ENCODE assay signal across 8 cellular contexts in genomic region chr6:12911387-12911960, GRCh38.
DNase-seq lines count a peak whose midpoint lies in the region; ATAC-seq, FAIRE-seq and TF ChIP-seq lines count a peak whose summit lies in the region.

No MANE protein-coding gene starts in this region.

- no peak overlapping the region for H3K4me3 ChIP-seq in bronchial epithelial cell (ENCODE audit: low read depth, low read length)
- no peak overlapping the region for H3K4me3 ChIP-seq in CD4-positive, alpha-beta memory T cell (ENCODE audit: low read length in 2 of 2)

- TF ChIP-seq CTCF in bronchial epithelial cell (IDR thresholded peaks at IDR 0.05; ENCODE audit: insufficient read depth, low read length, severe bottlenecking) (peak; percentile 39), WTC11 (IDR thresholded peaks at IDR 0.05) (no peak)

- no peaks in the 10 kb centered on the region for H3K9me3 ChIP-seq in CD4-positive, alpha-beta memory T cell (ENCODE audit: control insufficient read depth in 1 of 2, low read length in 2 of 2)

- no peak overlapping the region for H3K27ac ChIP-seq in CD4-positive, alpha-beta memory T cell (ENCODE audit: low read depth, low read length)

- intact Hi-C loops in activated T-helper 2 cell treated with anti-CD3 and anti-CD28 coated beads, Interferon-gamma antibody, Interleukin-2, Interleukin-4, amounts not matched to agents 10 μg/mL and 5 μg/mL and 100 μg/mL, durations not matched to agents 14 hours and 24 hours and 36 hours (cut with micrococcal nuclease): loop anchor here (5.0 kb wide), 1 partner anchor 416 kb away; the partner anchor contains the start of gene TBC1D7
- intact Hi-C loops in CD4-positive, alpha-beta memory T cell (cut with micrococcal nuclease): no loop called here

- no peaks in the 10 kb centered on the region for H3K9me3 Mint-ChIP-seq in WTC11
- no peaks in the 10 kb centered on the region for H3K9me3 Mint-ChIP-seq in activated T-helper 2 cell treated with anti-CD3 and anti-CD28 coated beads, Interferon-gamma antibody, Interleukin-2, Interleukin-4, amounts not matched to agents 10 μg/mL and 5 μg/mL and 100 μg/mL, durations not matched to agents 14 hours and 24 hours and 36 hours
- H3K9me3 Mint-ChIP-seq in CD4-positive, alpha-beta memory T cell: no peaks in the 10 kb centered on the region

- peaks cover 26% of the 10 kb centered on the region for H3K4me1 Mint-ChIP-seq in WTC11
- no peaks in the 10 kb centered on the region for H3K4me1 Mint-ChIP-seq in activated T-helper 2 cell treated with anti-CD3 and anti-CD28 coated beads, Interferon-gamma antibody, Interleukin-2, Interleukin-4, amounts not matched to agents 10 μg/mL and 5 μg/mL and 100 μg/mL, durations not matched to agents 14 hours and 24 hours and 36 hours (ENCODE audit: low read depth)
- no peaks in the 10 kb centered on the region for H3K4me1 Mint-ChIP-seq in CD4-positive, alpha-beta memory T cell

- no peak overlapping the region for H3K4me3 Mint-ChIP-seq in WTC11
- H3K4me3 Mint-ChIP-seq in activated T-helper 2 cell treated with anti-CD3 and anti-CD28 coated beads, Interferon-gamma antibody, Interleukin-2, Interleukin-4, amounts not matched to agents 10 μg/mL and 5 μg/mL and 100 μg/mL, durations not matched to agents 14 hours and 24 hours and 36 hours (ENCODE audit: low read depth): no peak overlapping the region
- H3K4me3 Mint-ChIP-seq in CD4-positive, alpha-beta memory T cell: no peak overlapping the region

- FAIRE-seq in bronchial epithelial cell (lab: Jason Lieb, UNC): no peak

- no peaks in the 10 kb centered on the region for H3K27me3 Mint-ChIP-seq in WTC11 (ENCODE audit: low read depth)
- H3K27me3 Mint-ChIP-seq in activated T-helper 2 cell treated with anti-CD3 and anti-CD28 coated beads, Interferon-gamma antibody, Interleukin-2, Interleukin-4, amounts not matched to agents 10 μg/mL and 5 μg/mL and 100 μg/mL, durations not matched to agents 14 hours and 24 hours and 36 hours (ENCODE audit: low read depth): peaks cover 15% of the 10 kb centered on the region
- peaks cover 4 to 6% of the 10 kb centered on the region in 2 donors for H3K27me3 Mint-ChIP-seq in CD4-positive, alpha-beta memory T cell

- H3K4me1 ChIP-seq in CD4-positive, alpha-beta memory T cell (ENCODE audit: insufficient read depth, low read length): no peaks in the 10 kb centered on the region

- CTCF ChIA-PET in WTC11 (lab: Charles Lee): interaction anchor here (0.5 to 3.1 kb wide), 30 partner anchors 12 to 420 kb away, joined by 3 to 15 read pairs (median 5); no protein-coding TSS in a partner anchor
- CTCF ChIA-PET in CD4-positive, alpha-beta memory T cell (lab: Charles Lee; ENCODE audit: partially characterized antibody): interaction anchor here (0.9 to 2.4 kb wide), 4 partner anchors 11 to 423 kb away, joined by 3 to 10 read pairs (median 4); no protein-coding TSS in a partner anchor

- no peaks in the 10 kb centered on the region for H3K36me3 Mint-ChIP-seq in WTC11
- no peaks in the 10 kb centered on the region for H3K36me3 Mint-ChIP-seq in activated T-helper 2 cell treated with anti-CD3 and anti-CD28 coated beads, Interferon-gamma antibody, Interleukin-2, Interleukin-4, amounts not matched to agents 10 μg/mL and 5 μg/mL and 100 μg/mL, durations not matched to agents 14 hours and 24 hours and 36 hours (ENCODE audit: low read depth)
- H3K36me3 Mint-ChIP-seq in CD4-positive, alpha-beta memory T cell: no peaks in the 10 kb centered on the region

- no peak; the same call in 1 of the 2 replicates for ATAC-seq in WTC11

- peaks cover 2% of the 10 kb centered on the region for H3K27me3 ChIP-seq in bronchial epithelial cell (ENCODE audit: control insufficient read depth, insufficient read depth, low read length)
- H3K27me3 ChIP-seq in CD4-positive, alpha-beta memory T cell (ENCODE audit: insufficient read depth, low read length): no peaks in the 10 kb centered on the region

- POLR2A ChIA-PET in WTC11 (lab: Charles Lee): no interaction called here
- POLR2A ChIA-PET in CD4-positive, alpha-beta memory T cell (lab: Charles Lee; ENCODE audit: partially characterized antibody): no interaction called here

- H3K36me3 ChIP-seq in bronchial epithelial cell (ENCODE audit: control insufficient read depth, insufficient read depth, low read length): no peaks in the 10 kb centered on the region
- H3K36me3 ChIP-seq in CD4-positive, alpha-beta memory T cell (ENCODE audit: insufficient read depth, low read length): no peaks in the 10 kb centered on the region

- no peak overlapping the region for H3K27ac Mint-ChIP-seq in WTC11
- H3K27ac Mint-ChIP-seq in activated T-helper 2 cell treated with anti-CD3 and anti-CD28 coated beads, Interferon-gamma antibody, Interleukin-2, Interleukin-4, amounts not matched to agents 10 μg/mL and 5 μg/mL and 100 μg/mL, durations not matched to agents 14 hours and 24 hours and 36 hours: no peak overlapping the region
- no peak overlapping the region for H3K27ac Mint-ChIP-seq in CD4-positive, alpha-beta memory T cell

- DNase-seq in SIG-M5 treated with dmso at 0.1 percent for 504 hours (lab: John Stamatoyannopoulos, UW; ENCODE audit: unreplicated experiment) (peak; percentile 35), SIG-M5 (lab: John Stamatoyannopoulos, UW) (no peak), NCI-H2171 treated with DMSO at 0.1 percent for 48 hours (lab: John Stamatoyannopoulos, UW) (peak; percentile 29), bronchial epithelial cell (ENCODE audit: low read depth) (peak; percentile 44), mucosa of gallbladder (ENCODE audit: low spot score) (peak; percentile 16), WTC11 (ENCODE audit: low spot score) (no peak)
- DNase-seq in activated T-helper 2 cell treated with anti-CD3 and anti-CD28 coated beads, Interferon-gamma antibody, Interleukin-2, Interleukin-4, amounts not matched to agents 10 μg/mL and 5 μg/mL and 100 μg/mL, durations not matched to agents 14 hours and 24 hours and 36 hours (ENCODE audit: low spot score): no peak
- no peak for DNase-seq in CD4-positive, alpha-beta memory T cell

TF ChIP-seq in WTC11, 78 proteins besides CTCF, POLR2A, EP300 and RAD21:
- TF ChIP-seq ZBTB21 (CRISPR knock-in tag; IDR thresholded peaks at IDR 0.05; ENCODE audit: borderline replicate concordance) (no peak), GABPB1 (CRISPR knock-in tag; IDR thresholded peaks at IDR 0.05) (no peak), ZNF423 (CRISPR knock-in tag; IDR thresholded peaks at IDR 0.05) (no peak), KAT7 (CRISPR knock-in tag; IDR thresholded peaks at IDR 0.05; ENCODE audit: borderline replicate concordance) (no peak), MAX (CRISPR knock-in tag; IDR thresholded peaks at IDR 0.05) (no peak), TEAD1 (CRISPR knock-in tag; IDR thresholded peaks at IDR 0.05) (no peak), ZNF396 (CRISPR knock-in tag; IDR thresholded peaks at IDR 0.05; ENCODE audit: borderline replicate concordance) (no peak), FOXK1 (CRISPR knock-in tag; IDR thresholded peaks at IDR 0.05) (no peak), GRHL2 (CRISPR knock-in tag; IDR thresholded peaks at IDR 0.05; ENCODE audit: insufficient replicate concordance, severe bottlenecking) (no peak), MLX (CRISPR knock-in tag; IDR thresholded peaks at IDR 0.05) (no peak), NFE2L1 (CRISPR knock-in tag; IDR thresholded peaks at IDR 0.05) (no peak), ATF2 (CRISPR knock-in tag; IDR thresholded peaks at IDR 0.05; ENCODE audit: borderline replicate concordance, low read depth) (no peak), ATF1 (CRISPR knock-in tag; IDR thresholded peaks at IDR 0.05) (no peak), USF1 (CRISPR knock-in tag; IDR thresholded peaks at IDR 0.05) (no peak)
- TF ChIP-seq, protein P1, sequence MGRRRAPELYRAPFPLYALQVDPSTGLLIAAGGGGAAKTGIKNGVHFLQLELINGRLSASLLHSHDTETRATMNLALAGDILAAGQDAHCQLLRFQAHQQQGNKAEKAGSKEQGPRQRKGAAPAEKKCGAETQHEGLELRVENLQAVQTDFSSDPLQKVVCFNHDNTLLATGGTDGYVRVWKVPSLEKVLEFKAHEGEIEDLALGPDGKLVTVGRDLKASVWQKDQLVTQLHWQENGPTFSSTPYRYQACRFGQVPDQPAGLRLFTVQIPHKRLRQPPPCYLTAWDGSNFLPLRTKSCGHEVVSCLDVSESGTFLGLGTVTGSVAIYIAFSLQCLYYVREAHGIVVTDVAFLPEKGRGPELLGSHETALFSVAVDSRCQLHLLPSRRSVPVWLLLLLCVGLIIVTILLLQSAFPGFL (CRISPR knock-in tag; IDR thresholded peaks at IDR 0.05; ENCODE audit: borderline replicate concordance): no peak

Comparison
In these comparisons a context has a peak if more than half of its experiments do, and no peak if none do; other contexts are left out.
1. DNase-seq: peak in SIG-M5 treated with dmso at 0.1 percent for 504 hours (single experiment), NCI-H2171 treated with DMSO at 0.1 percent for 48 hours (single experiment), bronchial epithelial cell (single experiment) and mucosa of gallbladder (single experiment); none in SIG-M5 (single experiment), WTC11 (single experiment), activated T-helper 2 cell treated with anti-CD3 and anti-CD28 coated beads, Interferon-gamma antibody, Interleukin-2, Interleukin-4, amounts not matched to agents 10 μg/mL and 5 μg/mL and 100 μg/mL, durations not matched to agents 14 hours and 24 hours and 36 hours (single experiment) and CD4-positive, alpha-beta memory T cell (0 of 5).